ENCODE assay signal across 15 cellular contexts in genomic region chr22:23912293-23912903, GRCh38. TPM values are rescaled to one million over a fixed set of nuclear protein-coding genes. Genes with fewer than 3 reads are reported as not detected.
DNase-seq lines count a peak whose midpoint lies in the region; ATAC-seq and TF ChIP-seq lines count a peak whose summit lies in the region.
"Had no signal": no experiment of that assay in that cellular context is flagged by ENCODE, and none has a peak within 500 bp of the region (broad histone marks: within the 10 kb centered on the region; RNA-seq: fewer than 3 reads in every experiment).

No MANE protein-coding gene starts in this region.

- H3K27me3 ChIP-seq in BLaER1 (no peaks in the 10 kb centered on the region), OCI-LY3 (ENCODE audit: low read depth, low read length) (no peaks in the 10 kb centered on the region), iPS-20b (ENCODE audit: insufficient read depth, low read length) (no peaks in the 10 kb centered on the region), GM23248 (replicated peaks; ENCODE audit: insufficient read depth) (no peaks in the 10 kb centered on the region)
- H3K27me3 ChIP-seq: heart right ventricle had no signal

- peaks cover 27% of the 10 kb centered on the region for H3K4me1 ChIP-seq in BLaER1
- peaks cover 29% of the 10 kb centered on the region for H3K4me1 ChIP-seq in OCI-LY3 (ENCODE audit: low read length)
- peaks cover 16% of the 10 kb centered on the region; the same call in 1 of the 2 replicates for H3K4me1 ChIP-seq in iPS-20b (ENCODE audit: insufficient read depth, low read length)
- peaks cover 6% of the 10 kb centered on the region for H3K4me1 ChIP-seq in GM23248 (ENCODE audit: insufficient read depth)
- H3K4me1 ChIP-seq: prostate gland had no signal

- H3K9ac ChIP-seq in BLaER1 (no peak overlapping the region), OCI-LY3 (ENCODE audit: low read length) (no peak overlapping the region), iPS-20b (ENCODE audit: low read depth, low read length) (peak overlapping the region; percentile 85; the same call in 1 of the 2 replicates), GM23248 (no peak overlapping the region)

- no peak overlapping the region for H3K4me2 ChIP-seq in BLaER1
- H3K4me2 ChIP-seq in OCI-LY3 (ENCODE audit: low read length): peak overlapping the region; percentile 81; the same call in 1 of the 2 replicates
- H3K4me2 ChIP-seq in GM23248 (ENCODE audit: unreplicated experiment): no peak overlapping the region

- H4K20me1 ChIP-seq in BLaER1 (no peaks in the 10 kb centered on the region), OCI-LY3 (ENCODE audit: insufficient read depth, low read length) (no peaks in the 10 kb centered on the region), GM23248 (ENCODE audit: insufficient read depth) (no peaks in the 10 kb centered on the region)

- peaks cover 17% of the 10 kb centered on the region for H3F3A ChIP-seq in GM23248 (ENCODE audit: insufficient read depth)

- in situ Hi-C loops in GM23248 (cut with MboI): no loop called here

- H3K9me3 ChIP-seq in BLaER1 (no peaks in the 10 kb centered on the region), OCI-LY3 (ENCODE audit: insufficient read depth, low read length) (no peaks in the 10 kb centered on the region), iPS-20b (ENCODE audit: insufficient read depth, low read depth, low read length) (no peaks in the 10 kb centered on the region), GM23248 (ENCODE audit: low read depth) (no peaks in the 10 kb centered on the region)
- H3K9me3 ChIP-seq: heart right ventricle, prostate gland had no signal

- no peak overlapping the region for H2AFZ ChIP-seq in OCI-LY3 (ENCODE audit: low read depth, low read length)
- no peak overlapping the region for H2AFZ ChIP-seq in GM23248

- H3K4me3 ChIP-seq in BLaER1 (no peak overlapping the region), OCI-LY3 (ENCODE audit: low read length) (no peak overlapping the region), iPS-20b (ENCODE audit: low read length) (peak overlapping the region; percentile 76; the same call in 1 of the 2 replicates), GM23248 (no peak overlapping the region)

- H3K79me2 ChIP-seq in OCI-LY3 (ENCODE audit: low read length) (0 out of 2 replicates have a peak, but pooled peaks cover 5% of the 10 kb centered on the region), GM23248 (ENCODE audit: insufficient read depth) (no peaks in the 10 kb centered on the region)

- no peak for DNase-seq in GM23248
- DNase-seq: activated effector memory CD4-positive, alpha-beta T cell treated with anti-CD3 and anti-CD28 coated beads, Interleukin-2, amount 50 U/mL, for 16 hours; cortex of kidney; heart right ventricle; kidney glomerular epithelial cell; NCI-H1048; stimulated activated CD4-positive, alpha-beta T cell treated with anti-CD3 and anti-CD28 coated beads, Interleukin-15, amount 100 ng/mL, for 24 hours; substantia nigra had no signal

- WGBS in GM23248 (ENCODE audit: low coverage in 1 of 2, low lambda C conversion rate in 2 of 2, missing lambda C conversion rate in 2 of 2), 2 experiments: 89 to 90% methylated on average over 9 of the region's 9 CpGs

- H3K9me2 ChIP-seq in GM23248 (ENCODE audit: insufficient read depth): no peaks in the 10 kb centered on the region

- no peak for ATAC-seq in GM19395 (IDR thresholded peaks at IDR 0.05; ENCODE audit: unreplicated experiment)
- no peak for ATAC-seq in GM21529 (IDR thresholded peaks at IDR 0.05; ENCODE audit: unreplicated experiment)
- ATAC-seq: esophagus mucosa had no signal

- no peak for TF ChIP-seq CTCF in OCI-LY3 (IDR thresholded peaks at IDR 0.05; ENCODE audit: low read depth, low read length)

- H3K36me3 ChIP-seq in BLaER1: no peaks in the 10 kb centered on the region
- peaks cover 9% of the 10 kb centered on the region for H3K36me3 ChIP-seq in OCI-LY3 (replicated peaks; ENCODE audit: low read depth, low read length)
- H3K36me3 ChIP-seq in iPS-20b (ENCODE audit: insufficient read depth, low read depth, low read length): no peaks in the 10 kb centered on the region
- no peaks in the 10 kb centered on the region for H3K36me3 ChIP-seq in GM23248 (ENCODE audit: low read depth)
- H3K36me3 ChIP-seq: prostate gland had no signal

- H3K27ac ChIP-seq in BLaER1 (0 out of 2 replicates have a peak overlapping the region, but pooled peaks have one; percentile 94), OCI-LY3 (ENCODE audit: low read length) (no peak overlapping the region), iPS-20b (ENCODE audit: low read length) (no peak overlapping the region), GM23248 (no peak overlapping the region)

RNA-seq across cellular contexts. Expression of gene MIF, which starts 18.2 kb away (rescaled TPM):
- total RNA-seq in GM23248 (2014; rRNA removed; shearing (Covaris generic)): 262 and 335 TPM in 2 replicates
- polyA plus RNA-seq in GM23248 (2016; fragmentation: Nextera tagmentation; extraction: Ambion mirVana): 2,233 and 2,246 TPM in 2 replicates

RNA-seq across cellular contexts. Expression of gene GSTT2B, which starts 48.6 kb away (rescaled TPM):
- 5.3 and 8.7 TPM in 2 replicates for total RNA-seq in GM23248 (2014; rRNA removed; shearing (Covaris generic))
- polyA plus RNA-seq in GM23248 (2016; fragmentation: Nextera tagmentation; extraction: Ambion mirVana): 13.7 and 15.6 TPM in 2 replicates

RNA-seq across cellular contexts. Expression of gene DDTL, which starts 54.3 kb away (rescaled TPM):
- not detected in 2 replicates for total RNA-seq in GM23248 (2014; rRNA removed; shearing (Covaris generic))
- polyA plus RNA-seq in GM23248 (2016; fragmentation: Nextera tagmentation; extraction: Ambion mirVana): 1.3 and 2.4 TPM in 2 replicates

RNA-seq across cellular contexts. Expression of gene SLC2A11, which starts 54.7 kb away (rescaled TPM):
- total RNA-seq in GM23248 (2014; rRNA removed; shearing (Covaris generic)): 8.5 and 16.6 TPM in 2 replicates
- 5.7 and 6.1 TPM in 2 replicates for polyA plus RNA-seq in GM23248 (2016; fragmentation: Nextera tagmentation; extraction: Ambion mirVana)
